ENCODE assay signal across 23 cellular contexts in the genomic region with DNA sequence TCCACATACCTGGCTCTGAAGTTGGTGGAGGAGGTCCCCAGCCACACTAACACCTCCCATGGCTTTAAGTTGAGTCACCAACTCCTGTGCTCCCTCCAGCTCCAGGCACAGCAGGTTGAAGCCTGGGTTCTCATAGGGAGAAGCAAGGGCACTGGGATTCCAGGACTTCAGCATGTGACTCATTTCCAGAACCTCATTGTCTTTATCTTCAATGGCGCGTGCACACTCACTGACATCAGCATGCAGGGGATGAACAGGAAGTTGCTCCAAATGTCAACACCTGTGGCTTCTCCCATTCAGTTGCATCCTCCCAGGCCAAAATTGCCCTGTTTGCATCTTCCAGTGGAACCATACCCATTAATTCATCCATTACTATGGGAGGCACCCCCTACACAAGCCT. TPM values are rescaled to one million over a fixed set of nuclear protein-coding genes. Genes with fewer than 3 reads are reported as not detected.
DNase-seq lines count a peak whose midpoint lies in the region; ATAC-seq lines count a peak whose summit lies in the region.
"Had no signal": no experiment of that assay in that cellular context is flagged by ENCODE, and none has a peak within 500 bp of the region (broad histone marks: within the 10 kb centered on the region; RNA-seq: fewer than 3 reads in every experiment).

No MANE protein-coding gene starts in this region.

- H3K9me3 Mint-ChIP-seq in activated naive CD4-positive, alpha-beta T cell treated with anti-CD3 and anti-CD28 coated beads, Interleukin-2, amount 50 U/mL, for 72 hours, result no peaks in the 10 kb centered on the region
- H3K9me3 Mint-ChIP-seq: CD8-positive, alpha-beta memory T cell; IgD-negative memory B cell; T-helper 1 cell treated with Interleukin-12 subunit alpha and Interleukin-12 subunit beta and Interleukin-4 antibody, amounts not matched to agents 30 μg/mL and 1 μg/mL, for 36 hours had no signal

- no peaks in the 10 kb centered on the region for H3K36me3 Mint-ChIP-seq in activated naive CD4-positive, alpha-beta T cell treated with anti-CD3 and anti-CD28 coated beads, Interleukin-2, amount 50 U/mL, for 72 hours

- no peak for ATAC-seq in activated naive CD4-positive, alpha-beta T cell treated with anti-CD3 and anti-CD28 coated beads, Interleukin-2, amount 50 U/mL, for 72 hours
- ATAC-seq: Right ventricle myocardium inferior had no signal

- H3K27ac Mint-ChIP-seq in activated naive CD4-positive, alpha-beta T cell treated with anti-CD3 and anti-CD28 coated beads, Interleukin-2, amount 50 U/mL, for 72 hours, result no peak overlapping the region
- H3K27ac Mint-ChIP-seq: IgD-negative memory B cell; T-helper 1 cell treated with Interleukin-12 subunit alpha and Interleukin-12 subunit beta and Interleukin-4 antibody, amounts not matched to agents 30 μg/mL and 1 μg/mL, for 36 hours had no signal

- DNase-seq in A172 (ENCODE audit: low spot score) (peak; percentile 34), HT1080 (ENCODE audit: low read depth) (peak; percentile 87), SW480 (ENCODE audit: low spot score) (peak; percentile 17), kidney tubule cell (ENCODE audit: low spot score) (peak; percentile 79), SK-N-DZ (ENCODE audit: low spot score) (no peak)
- no peak for DNase-seq in stimulated activated CD4-positive, alpha-beta T cell treated with anti-CD3 and anti-CD28 coated beads, Interleukin-4, amount 100 ng/mL, for 4 hours
- DNase-seq in activated naive CD4-positive, alpha-beta T cell treated with anti-CD3 and anti-CD28 coated beads, Interleukin-2, amount 50 U/mL, for 72 hours (ENCODE audit: low spot score in 2 of 2), result no peak
- DNase-seq: Calu3; CD8-positive, alpha-beta memory T cell; DMS153; GDM1; Karpas-422; NCI-H1092; NCI-H1436 treated with DMSO at 0.1 percent for 48 hours; NCI-H1930; NCI-H524; NCI-H82; Peyer's patch had no signal

RNA-seq across cellular contexts. Expression of gene UBQLNL, which starts 5.8 kb away (rescaled TPM):
- total RNA-seq in A172 (2014; rRNA removed; shearing (Covaris generic)), result not detected in 2 replicates
- total RNA-seq in HT1080 (2014; rRNA removed; shearing (Covaris generic)), result 0.07 TPM in 1 of 2 replicates, not detected in the other
- polyA plus RNA-seq in HT1080 (2015; cell fraction: cytosol; rRNA removed), result 0.02 TPM in 1 of 2 replicates, not detected in the other
- polyA plus RNA-seq in HT1080 (2015; cell fraction: nucleus; rRNA removed), result 0.27 TPM in 1 of 2 replicates, not detected in the other
- polyA plus RNA-seq in SK-N-DZ (2014; cell fraction: cytosol; rRNA removed), result not detected in 2 replicates
- polyA plus RNA-seq in SK-N-DZ (2014; cell fraction: nucleus; rRNA removed), result 0.17 TPM in 1 of 2 replicates, not detected in the other
- under 1 TPM; 0.21 to 0.32 TPM for total RNA-seq in activated naive CD4-positive, alpha-beta T cell treated with anti-CD3 and anti-CD28 coated beads, Interleukin-2, amount 50 U/mL, for 72 hours
- total RNA-seq: CD8-positive, alpha-beta memory T cell; H1 had no signal
- polyA plus RNA-seq: CD8-positive, alpha-beta memory T cell; IgD-negative memory B cell had no signal

RNA-seq across cellular contexts. Expression of gene UBQLN3, which starts 12.6 kb away (rescaled TPM):
- not detected in 2 replicates for total RNA-seq in A172 (2014; rRNA removed; shearing (Covaris generic))
- not detected in 2 replicates for total RNA-seq in HT1080 (2014; rRNA removed; shearing (Covaris generic))
- not detected in 2 replicates for polyA plus RNA-seq in HT1080 (2015; cell fraction: cytosol; rRNA removed)
- not detected in 2 replicates for polyA plus RNA-seq in HT1080 (2015; cell fraction: nucleus; rRNA removed)
- polyA plus RNA-seq in SK-N-DZ (2014; cell fraction: cytosol; rRNA removed), result not detected in 2 replicates
- not detected in 2 replicates for polyA plus RNA-seq in SK-N-DZ (2014; cell fraction: nucleus; rRNA removed)
- under 1 TPM; 0.10 to 0.25 TPM for total RNA-seq in activated naive CD4-positive, alpha-beta T cell treated with anti-CD3 and anti-CD28 coated beads, Interleukin-2, amount 50 U/mL, for 72 hours
- total RNA-seq: Calu3; CD8-positive, alpha-beta memory T cell; H1; Right ventricle myocardium inferior; SJSA1 had no signal
- polyA plus RNA-seq: CD8-positive, alpha-beta memory T cell; H1; IgD-negative memory B cell had no signal

RNA-seq across cellular contexts. Expression of gene OR52H1, which starts 26.0 kb away (rescaled TPM):
- total RNA-seq in A172 (2014; rRNA removed; shearing (Covaris generic)), result not detected in 2 replicates
- total RNA-seq in HT1080 (2014; rRNA removed; shearing (Covaris generic)), result not detected in 2 replicates
- polyA plus RNA-seq in HT1080 (2015; cell fraction: cytosol; rRNA removed), result not detected in 2 replicates
- not detected in 2 replicates for polyA plus RNA-seq in HT1080 (2015; cell fraction: nucleus; rRNA removed)
- not detected in 2 replicates for polyA plus RNA-seq in SK-N-DZ (2014; cell fraction: cytosol; rRNA removed)
- not detected in 2 replicates for polyA plus RNA-seq in SK-N-DZ (2014; cell fraction: nucleus; rRNA removed)
- total RNA-seq in activated naive CD4-positive, alpha-beta T cell treated with anti-CD3 and anti-CD28 coated beads, Interleukin-2, amount 50 U/mL, for 72 hours, result under 1 TPM in 1 of 2 donors, not detected in 1; 0.23 TPM
- total RNA-seq: Calu3; CD8-positive, alpha-beta memory T cell; H1; Peyer's patch; Right ventricle myocardium inferior; SJSA1 had no signal
- polyA plus RNA-seq: CD8-positive, alpha-beta memory T cell; IgD-negative memory B cell had no signal

RNA-seq across cellular contexts. Expression of gene OR52D1, which starts 33.8 kb away (rescaled TPM):
- total RNA-seq in A172 (2014; rRNA removed; shearing (Covaris generic)), result not detected in 2 replicates
- not detected in 2 replicates for total RNA-seq in HT1080 (2014; rRNA removed; shearing (Covaris generic))
- not detected in 2 replicates for polyA plus RNA-seq in HT1080 (2015; cell fraction: cytosol; rRNA removed)
- polyA plus RNA-seq in HT1080 (2015; cell fraction: nucleus; rRNA removed), result not detected in 2 replicates
- polyA plus RNA-seq in SK-N-DZ (2014; cell fraction: cytosol; rRNA removed), result not detected in 2 replicates
- polyA plus RNA-seq in SK-N-DZ (2014; cell fraction: nucleus; rRNA removed), result not detected in 2 replicates
- total RNA-seq in activated naive CD4-positive, alpha-beta T cell treated with anti-CD3 and anti-CD28 coated beads, Interleukin-2, amount 50 U/mL, for 72 hours, result not detected
- total RNA-seq: Calu3; CD8-positive, alpha-beta memory T cell; H1; Peyer's patch; Right ventricle myocardium inferior; SJSA1 had no signal
- polyA plus RNA-seq: CD8-positive, alpha-beta memory T cell; H1; IgD-negative memory B cell had no signal

RNA-seq across cellular contexts. Expression of gene OR52B6, which starts 58.4 kb away (rescaled TPM):
- total RNA-seq in A172 (2014; rRNA removed; shearing (Covaris generic)), result not detected in 2 replicates
- total RNA-seq in HT1080 (2014; rRNA removed; shearing (Covaris generic)), result not detected in 2 replicates
- polyA plus RNA-seq in HT1080 (2015; cell fraction: cytosol; rRNA removed), result not detected in 2 replicates
- not detected in 2 replicates for polyA plus RNA-seq in HT1080 (2015; cell fraction: nucleus; rRNA removed)
- not detected in 2 replicates for polyA plus RNA-seq in SK-N-DZ (2014; cell fraction: cytosol; rRNA removed)
- polyA plus RNA-seq in SK-N-DZ (2014; cell fraction: nucleus; rRNA removed), result not detected in 2 replicates
- total RNA-seq in activated naive CD4-positive, alpha-beta T cell treated with anti-CD3 and anti-CD28 coated beads, Interleukin-2, amount 50 U/mL, for 72 hours, result not detected
- total RNA-seq: Calu3; CD8-positive, alpha-beta memory T cell; H1; Peyer's patch; Right ventricle myocardium inferior; SJSA1 had no signal
- polyA plus RNA-seq: CD8-positive, alpha-beta memory T cell; H1; IgD-negative memory B cell had no signal

Comparison
In these comparisons a context has a peak if more than half of its experiments do, and no peak if none do; other contexts are left out.
1. DNase-seq: peak in A172 (single experiment), HT1080 (single experiment), SW480 (single experiment) and kidney tubule cell (single experiment); none in stimulated activated CD4-positive, alpha-beta T cell treated with anti-CD3 and anti-CD28 coated beads, Interleukin-4, amount 100 ng/mL, for 4 hours (0 of 2), SK-N-DZ (single experiment) and activated naive CD4-positive, alpha-beta T cell treated with anti-CD3 and anti-CD28 coated beads, Interleukin-2, amount 50 U/mL, for 72 hours (0 of 2).